9 cellular contexts compared by ENCODE assay signal in the genomic region with DNA sequence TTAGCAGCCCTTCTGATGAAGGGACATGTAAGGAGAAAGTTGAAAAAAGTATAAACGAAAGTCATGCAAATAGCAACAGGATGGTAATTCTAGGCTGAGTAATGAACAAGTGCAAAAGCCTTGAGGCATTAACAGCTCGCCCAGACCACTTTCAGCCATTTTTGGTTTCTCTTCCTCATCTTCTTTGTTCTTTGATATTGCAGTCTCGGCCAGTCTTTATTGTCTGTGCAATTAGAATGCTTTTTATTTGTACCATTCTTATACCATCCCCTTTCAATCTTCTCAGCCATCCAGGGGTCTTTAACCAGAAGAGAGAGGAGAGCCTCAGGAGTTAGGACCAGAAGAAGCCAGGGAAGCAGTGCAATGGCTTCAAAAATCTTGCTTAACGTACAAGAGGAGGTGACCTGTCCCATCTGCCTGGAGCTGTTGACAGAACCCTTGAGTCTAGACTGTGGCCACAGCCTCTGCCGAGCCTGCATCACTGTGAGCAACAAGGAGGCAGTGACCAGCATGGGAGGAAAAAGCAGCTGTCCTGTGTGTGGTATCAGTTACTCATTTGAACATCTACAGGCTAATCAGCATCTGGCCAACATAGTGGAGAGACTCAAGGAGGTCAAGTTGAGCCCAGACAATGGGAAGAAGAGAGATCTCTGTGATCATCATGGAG.
A peak's percentile ranks its signal among the peaks of the same experiment; 100 is the strongest.
DNase-seq lines count a peak whose midpoint lies in the region; ATAC-seq and TF ChIP-seq lines count a peak whose summit lies in the region.
"Had no signal": no experiment of that assay in that cellular context is flagged by ENCODE, and none has a peak within 500 bp of the region (broad histone marks: within the 10 kb centered on the region; RNA-seq: fewer than 3 reads in every experiment).

No MANE protein-coding gene starts in this region.

- TF ChIP-seq CTCF in coronary artery (IDR thresholded peaks at IDR 0.05) = no peak

- peak; percentile 45 to 67 for DNase-seq in NOMO-1 (lab: John Stamatoyannopoulos, UW; ENCODE audit: unreplicated experiment in 2 of 2)
- no peak for DNase-seq in hippocampal formation (lab: John Stamatoyannopoulos, UW)
- no peak for DNase-seq in SKM-1 treated with dmso at 0.1 percent for 144 hours (lab: John Stamatoyannopoulos, UW; ENCODE audit: unreplicated experiment)
- DNase-seq in nucleus accumbens (lab: John Stamatoyannopoulos, UW) = no peak
- no peak for DNase-seq in coronary artery (ENCODE audit: low spot score)
- DNase-seq: NCI-H2029 treated with DMSO at 0.1 percent for 48 hours had no signal

- H3K27ac ChIP-seq in coronary artery = no peak overlapping the region

- H3K4me3 ChIP-seq in GM08714 (ENCODE audit: low read length) (peak overlapping the region; percentile 44; the same call in 1 of the 2 replicates), coronary artery (no peak overlapping the region)

- peak; percentile 92 for ATAC-seq in GM19397 (IDR thresholded peaks at IDR 0.05; ENCODE audit: unreplicated experiment)
- peak; percentile 94 for ATAC-seq in HG02981 (IDR thresholded peaks at IDR 0.05; ENCODE audit: unreplicated experiment)

Comparison
In these comparisons a context has a peak if more than half of its experiments do, and no peak if none do; other contexts are left out.
1. DNase-seq: peak in NOMO-1 (2 of 2); none in hippocampal formation (0 of 2), SKM-1 treated with dmso at 0.1 percent for 144 hours (single experiment), nucleus accumbens (0 of 56) and coronary artery (single experiment).